In the genomic region with DNA sequence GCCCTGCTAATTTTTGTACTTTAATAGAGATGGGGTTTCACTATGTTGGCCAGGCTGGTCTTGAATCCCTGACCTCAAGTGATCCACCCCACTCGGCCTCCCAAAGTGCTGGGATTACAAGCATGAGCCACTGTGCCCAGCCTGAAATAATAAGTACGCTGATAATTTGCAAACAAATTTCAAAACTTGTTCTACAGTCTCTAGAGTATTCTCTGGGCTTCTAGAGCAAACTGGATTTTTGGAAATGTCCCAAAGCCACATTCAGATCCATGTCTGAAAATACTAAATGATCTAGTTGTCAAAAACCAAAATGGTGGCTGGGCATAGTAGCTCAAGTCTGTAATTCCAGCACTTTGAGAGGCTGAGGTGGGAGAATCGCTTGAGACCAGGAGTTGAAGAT, we compare ENCODE assay signal across 28 cellular contexts.
"Had no signal": no experiment of that assay in that cellular context is flagged by ENCODE, and none has a peak within 500 bp of the region (broad histone marks: within the 10 kb centered on the region; RNA-seq: fewer than 3 reads in every experiment).

No MANE protein-coding gene starts in this region.

- H3K4me1 ChIP-seq: lower lobe of right lung, neural progenitor cell, right atrium auricular region, right lobe of liver, testis, upper lobe of right lung had no signal

- H3K9ac ChIP-seq: neural progenitor cell had no signal

- H3K4me3 ChIP-seq: lower lobe of right lung, neural progenitor cell, ovary, right atrium auricular region, right lobe of liver, smooth muscle cell, testis, thyroid gland, upper lobe of right lung had no signal

- H3K27me3 ChIP-seq: neural progenitor cell, neutrophil, ovary, right atrium auricular region, right lobe of liver, testis, thyroid gland, upper lobe of right lung had no signal

- ATAC-seq: left lobe of liver; lower lobe of right lung; natural killer cell; right lobe of liver; stimulated activated memory B cell treated with anti-CD40 and anti-IgM and Interleukin-4, amounts not matched to agents 10 μg/mL and 1 μg/mL and 100 μg/mL, for 72 hours; stimulated activated naive CD8-positive, alpha-beta T cell treated with anti-CD3 and anti-CD28 coated beads, Interleukin-15, amount 100 ng/mL, for 72 hours; upper lobe of right lung had no signal

- H3K4me2 ChIP-seq: neural progenitor cell, smooth muscle cell had no signal

- H3K27ac ChIP-seq: lower lobe of right lung, neural progenitor cell, neutrophil, ovary, right atrium auricular region, right lobe of liver, testis, thyroid gland, upper lobe of right lung had no signal

- H3K9me3 ChIP-seq: lower lobe of right lung, neutrophil, ovary, right atrium auricular region, right lobe of liver, testis, thyroid gland, upper lobe of right lung had no signal

- H2AFZ ChIP-seq: neural progenitor cell had no signal

- H3K36me3 ChIP-seq: ovary had no signal

- DNase-seq: hippocampal formation; kidney glomerular epithelial cell; left cardiac atrium; lower lobe of right lung; mammary epithelial cell; mesenchymal stem cell; naive B cell; natural killer cell; nephron progenitor cell; occipital lobe; ovary; right lobe of liver; stimulated activated CD4-positive, alpha-beta T cell treated with anti-CD3 and anti-CD28 coated beads, Interleukin-1b, Interleukin-23, amount 100 ng/mL, for 48 hours; stimulated activated CD4-positive, alpha-beta T cell treated with anti-CD3 and anti-CD28 coated beads, Interleukin-2, amount 100 ng/mL, for 48 hours; stimulated activated CD4-positive, alpha-beta T cell treated with anti-CD3 and anti-CD28 coated beads, Interleukin-4, amount 100 ng/mL, for 4 hours; stimulated activated CD8-positive, alpha-beta memory T cell treated with anti-CD3 and anti-CD28 coated beads, Interleukin-4, amount 100 ng/mL, for 48 hours; stimulated activated naive CD4-positive, alpha-beta T cell treated with Interleukin-2 at 50 U/mL for 16 hours; stimulated activated naive CD8-positive, alpha-beta T cell treated with anti-CD3 and anti-CD28 coated beads, Interleukin-15, amount 100 ng/mL, for 72 hours; testis; thyroid gland; trophoblast cell; upper lobe of right lung had no signal
